Comparison of ENCODE assay signal across 19 cellular contexts in the genomic region with DNA sequence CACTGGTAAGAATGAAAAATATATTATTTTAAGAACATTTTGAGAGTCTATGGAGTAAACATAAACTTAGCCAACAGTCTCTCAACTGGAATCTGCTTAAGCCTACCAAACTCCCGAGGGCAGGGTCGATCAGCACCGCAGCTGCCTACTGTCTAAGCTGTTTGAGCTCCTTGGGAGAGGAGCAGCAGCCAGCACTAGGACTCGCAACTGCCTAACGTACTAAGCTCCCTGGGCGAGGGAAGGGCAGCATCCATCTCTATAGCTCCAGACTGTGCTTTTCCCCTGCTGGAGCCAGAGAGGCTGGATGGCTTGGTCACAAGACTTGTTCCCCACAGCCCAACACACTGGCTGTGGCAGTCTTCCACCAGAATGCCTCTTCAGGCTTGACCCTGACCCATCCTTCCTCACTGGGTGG.
DNase-seq lines count a peak whose midpoint lies in the region; FAIRE-seq and TF ChIP-seq lines count a peak whose summit lies in the region.
"Had no signal": no experiment of that assay in that cellular context is flagged by ENCODE, and none has a peak within 500 bp of the region (broad histone marks: within the 10 kb centered on the region; RNA-seq: fewer than 3 reads in every experiment).

No MANE protein-coding gene starts in this region.

- no peak for TF ChIP-seq EP300 in ovary (IDR thresholded peaks at IDR 0.05)

- peak; percentile 9 for FAIRE-seq in HTR-8/SVneo (lab: Jason Lieb, UNC)
- FAIRE-seq: G401.6, RCC 7860 had no signal

- H3K27me3 ChIP-seq in ovary, result no peaks in the 10 kb centered on the region

- no peaks in the 10 kb centered on the region for H3K27me3 Mint-ChIP-seq in chondrocyte (ENCODE audit: low read depth)
- H3K27me3 Mint-ChIP-seq: B cell had no signal

- DNase-seq in HTR-8/SVneo (ENCODE audit: insufficient read length, low spot score), result no peak
- peak; percentile 54 for DNase-seq in chondrocyte (ENCODE audit: low spot score)
- peak; percentile 47 for DNase-seq in iris pigment epithelial cell (ENCODE audit: low read depth)
- peak; percentile 15 to 48 (median 21) for DNase-seq in ovary
- no peak for DNase-seq in activated CD4-positive, alpha-beta T cell treated with anti-CD3 and anti-CD28 coated beads for 48 hours
- DNase-seq in SK-N-DZ (ENCODE audit: low spot score), result no peak
- DNase-seq in DMS79 (lab: John Stamatoyannopoulos, UW), result no peak
- DNase-seq in NCI-H2196 treated with DMSO at 0.1 percent for 48 hours (lab: John Stamatoyannopoulos, UW; ENCODE audit: unreplicated experiment), result no peak
- DNase-seq: 8988T, DMS 273 treated with DMSO at 0.1 percent for 48 hours, GM23248, NCI-H1092 treated with DMSO at 0.1 percent for 48 hours, NCI-H2081, NCI-H748 treated with DMSO at 0.1 percent for 48 hours, Right ventricle myocardium superior had no signal

- peaks cover 10% of the 10 kb centered on the region for H3K36me3 Mint-ChIP-seq in chondrocyte (ENCODE audit: low read depth)

- no peaks in the 10 kb centered on the region for H3K4me1 ChIP-seq in ovary (ENCODE audit: insufficient read depth)
- H3K4me1 ChIP-seq: HAP-1 had no signal

- H3K36me3 ChIP-seq in ovary, result no peaks in the 10 kb centered on the region
- H3K36me3 ChIP-seq: HAP-1 had no signal

- H3K4me3 Mint-ChIP-seq in chondrocyte (ENCODE audit: unreplicated experiment), result no peak overlapping the region
- H3K4me3 Mint-ChIP-seq: B cell had no signal

- H3K27ac Mint-ChIP-seq in chondrocyte (ENCODE audit: unreplicated experiment), result no peak overlapping the region
- H3K27ac Mint-ChIP-seq: B cell had no signal

- H3K4me1 Mint-ChIP-seq in chondrocyte (ENCODE audit: low read depth), result no peaks in the 10 kb centered on the region

- no peak for TF ChIP-seq POLR2A in ovary (IDR thresholded peaks at IDR 0.05)

- no peaks in the 10 kb centered on the region for H3K9me3 ChIP-seq in ovary
- H3K9me3 ChIP-seq: HAP-1 had no signal

- no peak overlapping the region for H3K4me3 ChIP-seq in ovary
- H3K4me3 ChIP-seq: GM23248, HAP-1 had no signal

- H3K27ac ChIP-seq in ovary, result no peak overlapping the region
- H3K27ac ChIP-seq: GM23248 had no signal

- peaks cover 40% of the 10 kb centered on the region for H3K9me3 Mint-ChIP-seq in chondrocyte (ENCODE audit: low read depth)

- TF ChIP-seq CTCF in chondrocyte (IDR thresholded peaks at IDR 0.05), result no peak
- no peak for TF ChIP-seq CTCF in ovary (IDR thresholded peaks at IDR 0.05)

- WGBS in ovary, 3 donors, result 20 to 42% (median 25%) methylated on average over 6 of the region's 6 CpGs

- intact Hi-C loops in ovary (cut with DNase I), result no loop called here

Comparison
In these comparisons a context has a peak if more than half of its experiments do, and no peak if none do; other contexts are left out.
1. DNase-seq: peak in chondrocyte (single experiment), iris pigment epithelial cell (single experiment) and ovary (5 of 5); none in HTR-8/SVneo (single experiment), activated CD4-positive, alpha-beta T cell treated with anti-CD3 and anti-CD28 coated beads for 48 hours (single experiment), SK-N-DZ (single experiment), DMS79 (single experiment) and NCI-H2196 treated with DMSO at 0.1 percent for 48 hours (single experiment).